In genomic region chr2:190893157-190893556, GRCh38 we compare ENCODE assay signal across 24 cellular contexts.
"Had no signal": no experiment of that assay in that cellular context is flagged by ENCODE, and none has a peak within 500 bp of the region (broad histone marks: within the 10 kb centered on the region; RNA-seq: fewer than 3 reads in every experiment).

No MANE protein-coding gene starts in this region.

- H3K4me3 ChIP-seq: lower lobe of right lung, thyroid gland had no signal

- DNase-seq: activated CD4-positive, alpha-beta T cell treated with anti-CD3 and anti-CD28 coated beads, Interleukin-2, amount 10 ng/mL, durations not matched to agents 7 days and 5 days; activated CD8-positive, alpha-beta memory T cell treated with anti-CD3 and anti-CD28 coated beads for 24 hours; activated CD8-positive, alpha-beta memory T cell treated with anti-CD3 and anti-CD28 coated beads, Interleukin-2, amount 50 U/mL, for 4 hours; activated naive CD4-positive, alpha-beta T cell treated with Interleukin-2 at 50 U/mL for 16 hours; activated T-cell treated with anti-CD3 and anti-CD28 coated beads, Interleukin-2, amount 50 U/mL, for 4 hours; aorta; brain microvascular endothelial cell; caudate nucleus; dermis blood vessel endothelial cell; effector CD8-positive, alpha-beta T cell; foreskin keratinocyte; immature natural killer cell; lower lobe of right lung; naive B cell; retina; stimulated activated CD4-positive, alpha-beta T cell treated with anti-CD3 and anti-CD28 coated beads, Interleukin-4, amount 100 ng/mL, for 24 hours; stimulated activated naive CD8-positive, alpha-beta T cell treated with anti-CD3 and anti-CD28 coated beads, Interleukin-15, Interleukin-2, amounts not matched to agents 100 U/mL and 50 U/mL, for 24 hours; thyroid gland had no signal

- H3K9me3 ChIP-seq: lower lobe of right lung, thyroid gland had no signal

- ATAC-seq: activated CD4-positive, CD25-positive, alpha-beta regulatory T cell treated with anti-CD3 and anti-CD28 coated beads, Interleukin-2, amount 50 U/mL, for 24 hours; activated T-cell treated with anti-CD3 and anti-CD28 coated beads, Interleukin-2, amount 50 U/mL, for 4 hours; foreskin keratinocyte; left lobe of liver; lower lobe of right lung; stimulated activated naive CD8-positive, alpha-beta T cell treated with anti-CD3 and anti-CD28 coated beads, Interleukin-15, Interleukin-2, amounts not matched to agents 100 U/mL and 50 U/mL, for 24 hours had no signal

- H3K27me3 Mint-ChIP-seq: activated CD4-positive, alpha-beta T cell treated with anti-CD3 and anti-CD28 coated beads, Interleukin-2, amount 10 ng/mL, durations not matched to agents 7 days and 5 days; naive B cell; progenitor cell of endocrine pancreas had no signal

- H3K36me3 ChIP-seq: thyroid gland had no signal

- H3K4me1 ChIP-seq: foreskin keratinocyte had no signal

- H3K4me3 Mint-ChIP-seq: activated CD4-positive, alpha-beta T cell treated with anti-CD3 and anti-CD28 coated beads, Interleukin-2, amount 10 ng/mL, durations not matched to agents 7 days and 5 days; activated T-cell treated with anti-CD3 and anti-CD28 coated beads, Interleukin-2, amount 50 U/mL, for 4 hours; neural crest cell; T-helper 2 cell treated with Interferon-gamma antibody and Interleukin-4, amounts not matched to agents 5 μg/mL and 100 μg/mL, for 36 hours had no signal

- H3K27ac Mint-ChIP-seq: activated CD4-positive, alpha-beta T cell treated with anti-CD3 and anti-CD28 coated beads, Interleukin-2, amount 10 ng/mL, durations not matched to agents 7 days and 5 days; progenitor cell of endocrine pancreas; T-helper 2 cell treated with Interferon-gamma antibody and Interleukin-4, amounts not matched to agents 5 μg/mL and 100 μg/mL, for 36 hours had no signal

- H3K9me3 Mint-ChIP-seq: activated CD4-positive, alpha-beta T cell treated with anti-CD3 and anti-CD28 coated beads, Interleukin-2, amount 10 ng/mL, durations not matched to agents 7 days and 5 days; activated T-cell treated with anti-CD3 and anti-CD28 coated beads, Interleukin-2, amount 50 U/mL, for 4 hours; immature natural killer cell; naive B cell; neural crest cell; T-helper 2 cell treated with Interferon-gamma antibody and Interleukin-4, amounts not matched to agents 5 μg/mL and 100 μg/mL, for 36 hours had no signal

- H3K27ac ChIP-seq: brain microvascular endothelial cell, foreskin keratinocyte, lower lobe of right lung, VCaP had no signal

- H3K27me3 ChIP-seq: brain microvascular endothelial cell, foreskin keratinocyte, thyroid gland had no signal
